ENCODE assay signal across 17 cellular contexts in the genomic region with DNA sequence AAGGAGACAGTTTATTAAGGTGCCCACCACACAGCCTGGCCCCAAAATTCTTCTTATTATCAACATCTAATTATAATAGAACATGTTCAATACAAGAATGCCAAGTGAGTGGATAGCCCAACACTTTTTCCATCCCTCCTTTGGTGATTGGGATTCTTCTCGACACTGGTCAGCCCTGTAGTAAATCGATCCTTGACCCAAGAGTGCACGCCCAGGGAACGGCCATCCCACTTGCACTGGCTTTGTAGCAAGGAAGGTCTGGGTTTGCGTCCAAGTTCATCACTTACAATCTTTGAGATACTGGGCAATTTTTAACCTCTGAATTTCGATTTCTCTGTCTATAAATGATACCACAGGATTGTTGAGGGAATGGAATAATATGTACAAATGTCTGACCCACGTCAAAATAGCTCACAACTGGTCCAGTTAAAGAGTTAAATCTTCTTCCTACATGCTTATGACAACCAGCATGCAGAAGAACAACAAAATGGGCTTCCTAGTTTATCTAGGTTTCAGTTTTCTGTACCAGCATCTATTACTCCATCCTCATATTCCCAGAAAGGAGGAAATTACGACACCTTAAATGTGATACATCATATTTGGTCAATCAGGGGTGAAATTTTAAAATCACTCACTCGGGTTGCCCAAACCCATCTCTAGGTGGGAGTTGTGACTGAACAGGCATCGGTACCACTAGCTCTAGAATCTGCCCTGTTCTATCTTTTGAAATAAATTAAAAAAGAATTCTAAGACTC.
"Had no signal": no experiment of that assay in that cellular context is flagged by ENCODE, and none has a peak within 500 bp of the region (broad histone marks: within the 10 kb centered on the region; RNA-seq: fewer than 3 reads in every experiment).

No MANE protein-coding gene starts in this region.

- H3K79me2 ChIP-seq: parathyroid adenoma had no signal

- DNase-seq: activated CD4-positive, alpha-beta T cell treated with anti-CD3 and anti-CD28 coated beads, Interleukin-2, amount 50 U/mL, for 4 hours; activated naive CD4-positive, alpha-beta T cell treated with Interleukin-2 at 50 U/mL for 16 hours; caudate nucleus; colonic mucosa; islet precursor cell; left ventricle myocardium inferior; mesendoderm had no signal

- ATAC-seq: activated CD4-positive, CD25-positive, alpha-beta regulatory T cell treated with anti-CD3 and anti-CD28 coated beads, Interleukin-2, amount 50 U/mL, for 24 hours; gastroesophageal sphincter; stimulated activated effector memory CD8-positive, alpha-beta T cell treated with anti-CD3 and anti-CD28 coated beads, Interleukin-12 subunit alpha, Interleukin-12 subunit beta, amount 100 ng/mL, for 72 hours had no signal

- H3K4me3 ChIP-seq: adrenal gland, colonic mucosa, gastroesophageal sphincter, left ventricle myocardium inferior, skin epidermis, tibial nerve had no signal

- H3K9me3 ChIP-seq: adrenal gland, colonic mucosa, tibial nerve had no signal

- H3K27ac ChIP-seq: adrenal gland, colonic mucosa, gastroesophageal sphincter, left ventricle myocardium inferior, parathyroid adenoma had no signal

- H3K4me1 Mint-ChIP-seq: neural crest cell had no signal

- H3K4me3 Mint-ChIP-seq: activated T-helper 1 cell treated with anti-CD3 and anti-CD28 coated beads, Interleukin-12 subunit alpha, Interleukin-12 subunit beta, Interleukin-2, Interleukin-4 antibody, amounts not matched to agents 30 ng/mL and 10 ng/mL and 1 ng/mL, durations not matched to agents 14 hours and 24 hours and 36 hours; neural crest cell; stimulated activated effector memory CD8-positive, alpha-beta T cell treated with anti-CD3 and anti-CD28 coated beads, Interleukin-12 subunit alpha, Interleukin-12 subunit beta, amount 100 ng/mL, for 72 hours; T-helper 2 cell treated with Interferon-gamma antibody and Interleukin-4, amounts not matched to agents 5 μg/mL and 100 μg/mL, for 36 hours had no signal

- H3K36me3 ChIP-seq: left ventricle myocardium inferior had no signal

- H3K9ac ChIP-seq: parathyroid adenoma had no signal

- H2AFZ ChIP-seq: parathyroid adenoma had no signal

- H3K27me3 ChIP-seq: adrenal gland, colonic mucosa, gastroesophageal sphincter, tibial nerve had no signal

- H3K4me1 ChIP-seq: colonic mucosa, gastroesophageal sphincter, left ventricle myocardium inferior, parathyroid adenoma had no signal

- H3K9me3 Mint-ChIP-seq: neural crest cell; stimulated activated effector memory CD8-positive, alpha-beta T cell treated with anti-CD3 and anti-CD28 coated beads, Interleukin-12 subunit alpha, Interleukin-12 subunit beta, amount 100 ng/mL, for 72 hours; T-helper 2 cell treated with Interferon-gamma antibody and Interleukin-4, amounts not matched to agents 5 μg/mL and 100 μg/mL, for 36 hours had no signal

- H3K27ac Mint-ChIP-seq: activated T-helper 1 cell treated with anti-CD3 and anti-CD28 coated beads, Interleukin-12 subunit alpha, Interleukin-12 subunit beta, Interleukin-2, Interleukin-4 antibody, amounts not matched to agents 30 ng/mL and 10 ng/mL and 1 ng/mL, durations not matched to agents 14 hours and 24 hours and 36 hours; stimulated activated effector memory CD8-positive, alpha-beta T cell treated with anti-CD3 and anti-CD28 coated beads, Interleukin-12 subunit alpha, Interleukin-12 subunit beta, amount 100 ng/mL, for 72 hours; T-helper 2 cell treated with Interferon-gamma antibody and Interleukin-4, amounts not matched to agents 5 μg/mL and 100 μg/mL, for 36 hours had no signal
